Comparison of ENCODE assay signal across 9 cellular contexts in genomic region chr13:60268203-60268555, GRCh38.
A peak's percentile ranks its signal among the peaks of the same experiment; 100 is the strongest.
DNase-seq lines count a peak whose midpoint lies in the region; ATAC-seq and TF ChIP-seq lines count a peak whose summit lies in the region.
"Had no signal": no experiment of that assay in that cellular context is flagged by ENCODE, and none has a peak within 500 bp of the region (broad histone marks: within the 10 kb centered on the region; RNA-seq: fewer than 3 reads in every experiment).

No MANE protein-coding gene starts in this region.

- H3K4me1 ChIP-seq in iPS-15b (ENCODE audit: control insufficient read depth, insufficient read depth, low read length) (peaks cover 7% of the 10 kb centered on the region), skeletal muscle satellite cell (ENCODE audit: control insufficient read depth, insufficient read depth, low read length) (no peaks in the 10 kb centered on the region)

- peaks cover 4% of the 10 kb centered on the region for H3K27me3 ChIP-seq in iPS-15b (ENCODE audit: control insufficient read depth, insufficient read depth, low read length)
- H3K27me3 ChIP-seq in skeletal muscle satellite cell (ENCODE audit: control insufficient read depth, insufficient read depth, low read length), result peaks cover 17% of the 10 kb centered on the region

- peak overlapping the region; percentile 68 for H3K4me3 ChIP-seq in GM12864 (ENCODE audit: low read depth, low read length)
- peak overlapping the region; percentile 94 for H3K4me3 ChIP-seq in iPS-15b (ENCODE audit: low read depth, low read length)
- peak overlapping the region; percentile 56 for H3K4me3 ChIP-seq in skeletal muscle satellite cell (ENCODE audit: low read length)
- H3K4me3 ChIP-seq: mucosa of descending colon had no signal

- H3K36me3 Mint-ChIP-seq in activated T-cell treated with anti-CD3 and anti-CD28 coated beads, Interleukin-2, amount 50 U/mL, for 24 hours (ENCODE audit: low read depth), result no peaks in the 10 kb centered on the region

- H3K4me3 Mint-ChIP-seq in activated T-cell treated with anti-CD3 and anti-CD28 coated beads, Interleukin-2, amount 50 U/mL, for 24 hours, result no peak overlapping the region

- ATAC-seq in HG03342 (IDR thresholded peaks at IDR 0.05; ENCODE audit: unreplicated experiment) (no peak), sciatic nerve (no peak)

- no peaks in the 10 kb centered on the region for H3K9me3 ChIP-seq in iPS-15b (ENCODE audit: control insufficient read depth, insufficient read depth, low read length)
- no peaks in the 10 kb centered on the region for H3K9me3 ChIP-seq in skeletal muscle satellite cell (replicated peaks; ENCODE audit: low read length)
- H3K9me3 ChIP-seq: mucosa of descending colon had no signal

- H3K27ac ChIP-seq in VCaP, result peak overlapping the region; percentile 69

- DNase-seq in GM12864 (ENCODE audit: low read depth) (no peak), NCI-H2081 treated with DMSO at 0.1 percent for 48 hours (lab: John Stamatoyannopoulos, UW) (no peak), sciatic nerve (ENCODE audit: low spot score) (no peak)
- DNase-seq in activated T-cell treated with anti-CD3 and anti-CD28 coated beads, Interleukin-2, amount 50 U/mL, for 24 hours, result no peak

- H3K4me2 ChIP-seq in skeletal muscle satellite cell (ENCODE audit: low read length), result peak overlapping the region; percentile 74

- H3K9ac ChIP-seq in iPS-15b (ENCODE audit: low read depth, low read length) (no peak overlapping the region), skeletal muscle satellite cell (ENCODE audit: low read depth, low read length) (no peak overlapping the region)

- intact Hi-C loops in sciatic nerve (cut with DNase I), result no loop called here

- no peaks in the 10 kb centered on the region for H3K9me3 Mint-ChIP-seq in activated T-cell treated with anti-CD3 and anti-CD28 coated beads, Interleukin-2, amount 50 U/mL, for 24 hours

- H3K36me3 ChIP-seq in iPS-15b (ENCODE audit: control insufficient read depth, insufficient read depth, low read length) (no peaks in the 10 kb centered on the region), skeletal muscle satellite cell (ENCODE audit: insufficient read depth, low read length) (no peaks in the 10 kb centered on the region)

- no peak overlapping the region for H3K27ac Mint-ChIP-seq in activated T-cell treated with anti-CD3 and anti-CD28 coated beads, Interleukin-2, amount 50 U/mL, for 24 hours

- H3K4me1 Mint-ChIP-seq in activated T-cell treated with anti-CD3 and anti-CD28 coated beads, Interleukin-2, amount 50 U/mL, for 24 hours (ENCODE audit: low read depth), result no peaks in the 10 kb centered on the region

- H3K27me3 Mint-ChIP-seq in activated T-cell treated with anti-CD3 and anti-CD28 coated beads, Interleukin-2, amount 50 U/mL, for 24 hours, result peaks cover 7% of the 10 kb centered on the region

- no peak for TF ChIP-seq CTCF in GM12864 (IDR thresholded peaks at IDR 0.05; ENCODE audit: low read depth, low read length, missing control alignments)
- no peak for TF ChIP-seq CTCF in VCaP (conservative IDR thresholded peaks at IDR 0.05)
